In genomic region chr10:72218329-72218728, GRCh38 we compare ENCODE assay signal across 9 cellular contexts. TPM values are rescaled to one million over a fixed set of nuclear protein-coding genes. Genes with fewer than 3 reads are reported as not detected.
DNase-seq lines count a peak whose midpoint lies in the region; TF ChIP-seq lines count a peak whose summit lies in the region.
"Had no signal": no experiment of that assay in that cellular context is flagged by ENCODE, and none has a peak within 500 bp of the region (broad histone marks: within the 10 kb centered on the region; RNA-seq: fewer than 3 reads in every experiment).

No MANE protein-coding gene starts in this region.

- peak overlapping the region; percentile 81 for H3K4me3 Mint-ChIP-seq in activated naive CD8-positive, alpha-beta T cell

- H3K27me3 ChIP-seq in right atrium auricular region (no peaks in the 10 kb centered on the region), muscle layer of colon (ENCODE audit: control insufficient read depth in 1 of 2, insufficient read depth in 2 of 2, low read length in 2 of 2) (no peaks in the 10 kb centered on the region), suprapubic skin (no peaks in the 10 kb centered on the region)

- no peak for TF ChIP-seq POLR2A in suprapubic skin (IDR thresholded peaks at IDR 0.05)

- WGBS in suprapubic skin = 29% methylated on average over 1 of the region's 1 CpG

- TF ChIP-seq EP300 in suprapubic skin (IDR thresholded peaks at IDR 0.05) = no peak

- no peak for DNase-seq in right atrium auricular region (ENCODE audit: low spot score)
- no peak for DNase-seq in cardiac septum (ENCODE audit: low spot score)
- DNase-seq in suprapubic skin (ENCODE audit: low spot score in 2 of 2) = no peak
- no peak for DNase-seq in NCI-H1694 (lab: John Stamatoyannopoulos, UW)
- DNase-seq in NCI-H446 treated with DMSO at 0.1 percent for 48 hours (lab: John Stamatoyannopoulos, UW) = no peak
- DNase-seq in GM20000 (ENCODE audit: low spot score) = no peak
- DNase-seq: activated CD4-positive, alpha-beta T cell treated with anti-CD3 and anti-CD28 coated beads for 1 hour had no signal

- intact Hi-C loops in cardiac septum (cut with DNase I) = loop anchor here (5.0 to 10.0 kb wide), 2 partner anchors 41 to 264 kb away; no protein-coding TSS in a partner anchor

- H3K36me3 ChIP-seq in right atrium auricular region (peaks cover 14% of the 10 kb centered on the region), muscle layer of colon (ENCODE audit: insufficient read depth, low read length) (peaks cover 7% of the 10 kb centered on the region), suprapubic skin (peaks cover 22% of the 10 kb centered on the region)

- peaks cover 0 to 62% of the 10 kb centered on the region in 2 donors for H3K4me1 ChIP-seq in right atrium auricular region
- H3K4me1 ChIP-seq in muscle layer of colon (ENCODE audit: insufficient read depth, low read length) = peaks cover 36% of the 10 kb centered on the region
- peaks cover 50% of the 10 kb centered on the region for H3K4me1 ChIP-seq in suprapubic skin

- H3K9me3 Mint-ChIP-seq in activated naive CD8-positive, alpha-beta T cell (ENCODE audit: low read depth) = no peaks in the 10 kb centered on the region

- TF ChIP-seq CTCF in right atrium auricular region (IDR thresholded peaks at IDR 0.05) = no peak
- TF ChIP-seq CTCF in suprapubic skin (IDR thresholded peaks at IDR 0.05) = no peak
- no peak for TF ChIP-seq CTCF in GM20000 (IDR thresholded peaks at IDR 0.05; ENCODE audit: extremely low read depth, missing control alignments)

- peak overlapping the region; percentile 6 for H3K9ac ChIP-seq in muscle layer of colon (ENCODE audit: low read length)

- peak overlapping the region; percentile 75 to 99 for H3K27ac ChIP-seq in right atrium auricular region
- no peak overlapping the region for H3K27ac ChIP-seq in muscle layer of colon (ENCODE audit: low read depth, low read length)
- H3K27ac ChIP-seq in suprapubic skin = no peak overlapping the region

- H3K4me1 Mint-ChIP-seq in activated naive CD8-positive, alpha-beta T cell (ENCODE audit: low read depth) = peaks cover 55% of the 10 kb centered on the region

- H3K36me3 Mint-ChIP-seq in activated naive CD8-positive, alpha-beta T cell = no peaks in the 10 kb centered on the region

- peak overlapping the region; percentile 97 for H3K27ac Mint-ChIP-seq in activated naive CD8-positive, alpha-beta T cell

- H3K9me3 ChIP-seq in right atrium auricular region = no peaks in the 10 kb centered on the region
- no peaks in the 10 kb centered on the region for H3K9me3 ChIP-seq in muscle layer of colon (ENCODE audit: low read length)
- H3K9me3 ChIP-seq in suprapubic skin = no peaks in the 10 kb centered on the region

- no peaks in the 10 kb centered on the region for H3K27me3 Mint-ChIP-seq in activated naive CD8-positive, alpha-beta T cell

- H3K4me3 ChIP-seq in right atrium auricular region = no peak overlapping the region
- H3K4me3 ChIP-seq in muscle layer of colon (ENCODE audit: low read depth in 1 of 2, low read length in 2 of 2) = no peak overlapping the region
- no peak overlapping the region for H3K4me3 ChIP-seq in suprapubic skin

RNA-seq across cellular contexts. Expression of gene ASCC1, which starts 2.3 kb away (rescaled TPM):
- 10 to 100 TPM; 27.2 to 37.0 TPM for total RNA-seq in right atrium auricular region
- 21.2 TPM for total RNA-seq in cardiac septum
- 10 to 100 TPM; 20.2 to 31.7 (median 21.2) TPM for total RNA-seq in suprapubic skin

RNA-seq across cellular contexts. Expression of gene ANAPC16, which starts 2.5 kb away (rescaled TPM):
- total RNA-seq in right atrium auricular region = 100 to 1,000 TPM; 139 to 163 TPM
- total RNA-seq in cardiac septum = 171 TPM
- 10 to 100 TPM; 57.0 to 83.2 (median 69.3) TPM for total RNA-seq in suprapubic skin

RNA-seq across cellular contexts. Expression of gene DDIT4, which starts 55.4 kb away (rescaled TPM):
- total RNA-seq in right atrium auricular region (100 to 1,000 TPM; 100 to 136 TPM), cardiac septum (22.6 TPM), suprapubic skin (100 to 1,000 TPM; 170 to 246 (median 225) TPM)

Comparison
In these comparisons a context has a peak if more than half of its experiments do, and no peak if none do; other contexts are left out.
1. H3K27ac ChIP-seq: peak in right atrium auricular region (2 of 2); none in muscle layer of colon (single experiment) and suprapubic skin (single experiment).